ENCODE assay signal across 8 cellular contexts in the genomic region with DNA sequence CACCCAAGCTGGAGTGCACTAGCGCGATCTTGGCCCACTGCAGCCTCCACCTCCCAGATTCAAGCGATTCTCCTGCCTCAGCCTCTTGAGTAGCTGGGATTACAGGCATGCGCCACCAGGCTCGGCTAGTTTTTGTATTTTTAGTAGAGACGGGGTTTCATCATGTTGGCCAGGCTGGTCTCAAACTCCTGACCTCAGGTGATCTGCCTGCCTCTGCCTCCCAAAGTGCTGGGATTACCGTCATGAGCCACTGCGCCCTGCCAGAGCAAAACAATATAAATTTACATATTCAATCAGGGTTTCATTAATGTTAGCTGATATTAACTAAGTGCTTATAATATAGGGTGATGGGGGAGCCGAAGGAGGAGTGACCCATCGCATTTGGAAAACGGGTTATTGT. TPM values are rescaled to one million over a fixed set of nuclear protein-coding genes. Genes with fewer than 3 reads are reported as not detected.
DNase-seq lines count a peak whose midpoint lies in the region; FAIRE-seq and TF ChIP-seq lines count a peak whose summit lies in the region.
"Not testable (repeated sequence)": the region's sequence is repeated elsewhere in the genome, so short reads cannot be mapped to it uniquely, and the experiment has no call there.

No MANE protein-coding gene starts in this region.

- not testable (repeated sequence) for DNase-seq in A673 (ENCODE audit: low spot score); adrenal gland; H1 (ENCODE audit: low read depth in 1 of 2, low spot score in 2 of 2); right atrium auricular region (ENCODE audit: low spot score); mesenchymal stem cell; prostate gland (ENCODE audit: low spot score); thyroid gland

- not testable (repeated sequence) for H4K91ac ChIP-seq in H1 (replicated peaks; ENCODE audit: insufficient read length, low read length)
- peak overlapping the region; percentile 55 for H4K91ac ChIP-seq in mesenchymal stem cell (ENCODE audit: low read length)

- intact Hi-C loops in A673 (cut with micrococcal nuclease; ENCODE audit: unreplicated experiment); prostate gland (cut with DNase I); thyroid gland (cut with DNase I): not testable (repeated sequence)
- intact Hi-C loops in adrenal gland (cut with DNase I) = loop anchor here in 1 of 2 donors (10.0 kb wide), 1 partner anchor 193 kb away; no protein-coding TSS in a partner anchor

- H3K4me3 ChIP-seq in A673 (ENCODE audit: low read depth, low read length, poor library complexity, severe bottlenecking); HUES64 (ENCODE audit: low read length); H1 (ENCODE audit: extremely low read depth in 1 of 4, insufficient read depth in 2 of 4, low read depth in 3 of 4, low read length in 4 of 4); right atrium auricular region; mesenchymal stem cell (ENCODE audit: insufficient read depth in 1 of 2, low read depth in 1 of 2, low read length in 2 of 2); prostate gland; thyroid gland (replicated peaks in 1 of 3): not testable (repeated sequence)
- peak overlapping the region in 1 of 4 donors; percentile 1 for H3K4me3 ChIP-seq in adrenal gland

- H3K9ac ChIP-seq in HUES64 (ENCODE audit: low read depth, low read length) (peak overlapping the region; percentile 68; the same call in 1 of the 2 replicates), mesenchymal stem cell (ENCODE audit: low read length) (peak overlapping the region; percentile 55)
- H3K9ac ChIP-seq in H1 (replicated peaks in 1 of 4; ENCODE audit: extremely low read depth in 1 of 4, low read depth in 3 of 4, low read length in 3 of 4) = not testable (repeated sequence)

- not testable (repeated sequence) for TF ChIP-seq POLR2A in adrenal gland (IDR thresholded peaks at IDR 0.05); H1 (IDR thresholded peaks at IDR 0.05; ENCODE audit: control extremely low read depth in 1 of 2, low read depth in 2 of 2, low read length in 2 of 2); prostate gland (IDR thresholded peaks at IDR 0.05); thyroid gland (IDR thresholded peaks at IDR 0.05)

- peaks cover 75% of the 10 kb centered on the region for H3K4me1 ChIP-seq in A673 (ENCODE audit: insufficient read depth, low read length, poor library complexity, severe bottlenecking)
- peaks cover 44% of the 10 kb centered on the region for H3K4me1 ChIP-seq in HUES64 (ENCODE audit: insufficient read depth, low read length)
- peaks cover 21 to 54% of the 10 kb centered on the region in 2 donors for H3K4me1 ChIP-seq in adrenal gland (replicated peaks in 1 of 2)
- peaks cover 14 to 32% (median 26%) of the 10 kb centered on the region in 4 experiments for H3K4me1 ChIP-seq in H1 (replicated peaks in 1 of 4; ENCODE audit: control insufficient read depth in 3 of 4, insufficient read depth in 4 of 4, low read length in 3 of 4)
- peaks cover 0 to 37% of the 10 kb centered on the region in 2 donors for H3K4me1 ChIP-seq in right atrium auricular region
- peaks cover 13% of the 10 kb centered on the region for H3K4me1 ChIP-seq in mesenchymal stem cell (ENCODE audit: control insufficient read depth, insufficient read depth, low read depth, low read length)
- H3K4me1 ChIP-seq in prostate gland (replicated peaks) = not testable (repeated sequence)
- peaks cover 11 to 38% of the 10 kb centered on the region in 2 donors for H3K4me1 ChIP-seq in thyroid gland

- H2BK120ac ChIP-seq in H1 (replicated peaks; ENCODE audit: low read depth, low read length) = not testable (repeated sequence)
- peak overlapping the region; percentile 93 for H2BK120ac ChIP-seq in mesenchymal stem cell (ENCODE audit: low read depth, low read length)

- TF ChIP-seq CTCF in A673 (conservative IDR thresholded peaks at IDR 0.05; ENCODE audit: low read depth, low read length); adrenal gland (IDR thresholded peaks at IDR 0.05); H1 (IDR thresholded peaks at IDR 0.05; ENCODE audit: control extremely low read depth in 1 of 3, insufficient read depth in 1 of 3, low read depth in 1 of 3, low read length in 3 of 3); right atrium auricular region (IDR thresholded peaks at IDR 0.05); prostate gland (IDR thresholded peaks at IDR 0.05); thyroid gland (IDR thresholded peaks at IDR 0.05): not testable (repeated sequence)

- peak overlapping the region; percentile 94; the same call in 1 of the 2 replicates for H2BK5ac ChIP-seq in H1 (ENCODE audit: low read depth, low read length)
- not testable (repeated sequence) for H2BK5ac ChIP-seq in mesenchymal stem cell (ENCODE audit: low read depth, low read length, poor library complexity, severe bottlenecking)

- H4K5ac ChIP-seq in H1 (ENCODE audit: insufficient read length, low read depth, low read length) = not testable (repeated sequence)

- not testable (repeated sequence) for H3K79me1 ChIP-seq in H1 (ENCODE audit: low read depth, low read length)
- peaks cover 13% of the 10 kb centered on the region for H3K79me1 ChIP-seq in mesenchymal stem cell (replicated peaks; ENCODE audit: low read length, poor library complexity, severe bottlenecking)

- H3K27ac ChIP-seq in A673 (ENCODE audit: low read depth, low read length, poor library complexity, severe bottlenecking) (peak overlapping the region; percentile 84), HUES64 (ENCODE audit: low read depth, low read length) (peak overlapping the region; percentile 85), adrenal gland (peak overlapping the region; percentile 81 to 93 (median 91)), H1 (ENCODE audit: low read depth, low read length) (peak overlapping the region; percentile 70; the same call in 1 of the 2 replicates), right atrium auricular region (peak overlapping the region; percentile 76 to 91), mesenchymal stem cell (ENCODE audit: low read length, poor library complexity, severe bottlenecking) (peak overlapping the region; percentile 65), prostate gland (peak overlapping the region; percentile 43 to 46), thyroid gland (peak overlapping the region; percentile 84 to 97 (median 88))

- H3K4me2 ChIP-seq in H1 (ENCODE audit: insufficient read depth in 1 of 2, low read depth in 2 of 2, low read length in 2 of 2) = 0 out of 4 replicates have a peak overlapping the region, but pooled peaks of 1 of the 2 experiments have one; percentile 1
- H3K4me2 ChIP-seq in mesenchymal stem cell (ENCODE audit: low read length, poor library complexity, severe bottlenecking) = not testable (repeated sequence)

- H3K4ac ChIP-seq in H1 (replicated peaks; ENCODE audit: insufficient read length, low read depth, low read length) = not testable (repeated sequence)
- peak overlapping the region; percentile 75 to 96 for H3K4ac ChIP-seq in mesenchymal stem cell (ENCODE audit: low read depth in 1 of 2, low read length in 2 of 2)

- H2BK15ac ChIP-seq in H1 (ENCODE audit: low read length); mesenchymal stem cell (ENCODE audit: low read depth, poor library complexity, severe bottlenecking): not testable (repeated sequence)

- not testable (repeated sequence) for BruUV-seq in A673 (replicated peaks; lab: Mats Ljungman, UMichigan)

- POLR2A ChIA-PET in A673 (lab: Charles Lee; ENCODE audit: low non-redundant PET) = not testable (repeated sequence)
- POLR2A ChIA-PET in H1 (lab: Charles Lee; ENCODE audit: partially characterized antibody) = interaction anchor here (0.6 to 1.9 kb wide), 7 partner anchors 9 to 262 kb away, joined by 3 to 7 read pairs (median 3); no protein-coding TSS in a partner anchor

- not testable (repeated sequence) for H3K79me2 ChIP-seq in H1 (ENCODE audit: control insufficient read depth in 1 of 2, insufficient read depth in 2 of 2, low read length in 2 of 2)

- H3K23me2 ChIP-seq in H1 (ENCODE audit: low read depth, low read length) = not testable (repeated sequence)

- not testable (repeated sequence) for H2AFZ ChIP-seq in H1 (ENCODE audit: low read length); mesenchymal stem cell (ENCODE audit: low read depth, low read length)

- CTCF ChIA-PET in A673 (lab: Charles Lee) = not testable (repeated sequence)
- CTCF ChIA-PET in H1 (lab: Charles Lee; ENCODE audit: partially characterized antibody) = interaction anchor here (1.0 to 1.7 kb wide), 4 partner anchors 18 to 188 kb away, joined by 3 to 6 read pairs (median 4); no protein-coding TSS in a partner anchor

- not testable (repeated sequence) for H3K27me3 ChIP-seq in A673 (replicated peaks; ENCODE audit: insufficient read depth, low read depth, low read length, poor library complexity); HUES64 (ENCODE audit: insufficient read depth, low read length); adrenal gland; H1 (replicated peaks in 1 of 4; ENCODE audit: control insufficient read depth in 3 of 4, extremely low read depth in 1 of 4, insufficient read depth in 3 of 4, low read length in 3 of 4); right atrium auricular region; mesenchymal stem cell (ENCODE audit: control insufficient read depth in 1 of 2, insufficient read depth in 1 of 2, low read length in 2 of 2); prostate gland (replicated peaks; ENCODE audit: insufficient read depth); thyroid gland

- not testable (repeated sequence) for H2BK12ac ChIP-seq in H1 (ENCODE audit: low read depth, low read length)
- peak overlapping the region; percentile 60 to 94 for H2BK12ac ChIP-seq in mesenchymal stem cell (ENCODE audit: low read length in 2 of 2)

- not testable (repeated sequence) for H4K20me1 ChIP-seq in H1 (replicated peaks in 1 of 2; ENCODE audit: control insufficient read depth in 1 of 2, insufficient read depth in 2 of 2, low read length in 2 of 2)

- TF ChIP-seq EP300 in H1 (IDR thresholded peaks at IDR 0.05; ENCODE audit: borderline replicate concordance in 1 of 2, low read depth in 2 of 2, low read length in 2 of 2) = not testable (repeated sequence)

- not testable (repeated sequence) for H3K18ac ChIP-seq in H1 (ENCODE audit: extremely low read depth, low read length)
- peak overlapping the region; percentile 74 to 95 for H3K18ac ChIP-seq in mesenchymal stem cell (ENCODE audit: low read depth in 1 of 2, low read length in 2 of 2)

- FAIRE-seq in H1 (lab: Jason Lieb, UNC) = not testable (repeated sequence)

- H3K14ac ChIP-seq in H1 (ENCODE audit: insufficient read length); mesenchymal stem cell (ENCODE audit: low read length in 2 of 2): not testable (repeated sequence)

- TF ChIP-seq RAD21 in H1 (IDR thresholded peaks at IDR 0.05 in 1 of 2, conservative IDR thresholded peaks at IDR 0.05 in 1 of 2; ENCODE audit: low read depth in 2 of 2, low read length in 2 of 2) = not testable (repeated sequence)

- not testable (repeated sequence) for H3K23ac ChIP-seq in H1 (ENCODE audit: insufficient read length); mesenchymal stem cell (ENCODE audit: low read length in 2 of 2)

- not testable (repeated sequence) for H3K9me3 ChIP-seq in A673 (ENCODE audit: low read depth, low read length, poor library complexity, severe bottlenecking); HUES64 (ENCODE audit: insufficient read depth, low read depth, low read length); adrenal gland (replicated peaks in 1 of 3); H1 (ENCODE audit: insufficient read depth in 2 of 2, low read depth in 1 of 2, low read length in 1 of 2); right atrium auricular region; mesenchymal stem cell (ENCODE audit: control insufficient read depth, low read length); prostate gland; thyroid gland

- H4K8ac ChIP-seq in H1 (ENCODE audit: extremely low read depth, insufficient read depth, low read length) = not testable (repeated sequence)
- peak overlapping the region; percentile 33 for H4K8ac ChIP-seq in mesenchymal stem cell (ENCODE audit: low read length)

- not testable (repeated sequence) for H2BK20ac ChIP-seq in H1 (ENCODE audit: low read length)

- H2AK5ac ChIP-seq in H1 (ENCODE audit: low read depth, low read length) = not testable (repeated sequence)
- peak overlapping the region; percentile 37 for H2AK5ac ChIP-seq in mesenchymal stem cell (ENCODE audit: low read length, severe bottlenecking)

- 71% methylated on average over 11 of the region's 11 CpGs for WGBS in HUES64
- 71 to 75% (median 73%) methylated on average over 11 of the region's 11 CpGs for WGBS in adrenal gland, 4 donors
- WGBS in H1 (ENCODE audit: extremely low coverage in 1 of 2, insufficient coverage in 1 of 2, insufficient read length in 1 of 2, insufficient replicate concordance in 2 of 2, low coverage in 1 of 2, low lambda C conversion rate in 2 of 2, missing lambda C conversion rate in 1 of 2), 2 experiments = 74% methylated on average over 11 of the region's 11 CpGs; no CpG with 5 or more reads in 1 of the 2 experiments
- 55% methylated on average over 9 of the region's 11 CpGs for WGBS in mesenchymal stem cell
- WGBS in prostate gland = 94% methylated on average over 11 of the region's 11 CpGs
- 89 to 90% methylated on average over 11 of the region's 11 CpGs for WGBS in thyroid gland, 2 donors

- H3K56ac ChIP-seq in H1 (replicated peaks; ENCODE audit: insufficient read length, low read depth, low read length) = not testable (repeated sequence)

- H3K36me3 ChIP-seq in A673 (ENCODE audit: insufficient read depth, low read length, poor library complexity, severe bottlenecking); HUES64 (ENCODE audit: insufficient read depth, low read length); adrenal gland (replicated peaks in 1 of 2); H1 (ENCODE audit: control insufficient read depth in 2 of 4, insufficient read depth in 4 of 4, low read length in 3 of 4); right atrium auricular region; mesenchymal stem cell (ENCODE audit: control insufficient read depth in 1 of 2, insufficient read depth in 2 of 2, low read depth in 1 of 2, low read length in 2 of 2); prostate gland; thyroid gland: not testable (repeated sequence)

RNA-seq across cellular contexts. Expression of a gene that starts 37.4 kb away (rescaled TPM):
- total RNA-seq in A673 (2021) (35.5 and 35.6 TPM in 2 replicates), adrenal gland (10 to 100 TPM; 23.8 to 66.1 (median 37.8) TPM), right atrium auricular region (10 to 100 TPM; 19.9 to 33.7 TPM), prostate gland (10 to 100 TPM in 1 of 2 donors, 1 to 10 TPM in 1; 7.5 to 11.5 TPM), thyroid gland (10 to 100 TPM; 11.7 to 32.8 (median 18.6) TPM)
- 64.4 TPM for polyA plus RNA-seq in HUES64 (2013, experiment 1 of 2)
- 80.8 TPM for polyA plus RNA-seq in HUES64 (2013, experiment 2 of 2)
- polyA plus RNA-seq in adrenal gland (10 to 100 TPM; 17.8 to 23.8 (median 18.4) TPM), H1 (2011; rRNA removed) (59.1 and 80.0 TPM in 2 replicates)
- total RNA-seq in H1 (2021; fragmentation: NEBNext Ultra II Directional; extraction: Animal tissue kit (Norgen Biotek cat#: 25700)) = 98.2 and 113 TPM in 2 replicates
- polyA plus RNA-seq in H1 (2011; cell fraction: cytosol; rRNA removed) = 30.4 TPM
- 77.2 TPM for polyA plus RNA-seq in H1 (2011; cell fraction: nucleus; rRNA removed)
- polyA plus RNA-seq in H1 (2012, experiment 1 of 2) = 48.8 to 66.0 TPM (median 56.2 TPM) in 4 replicates
- polyA plus RNA-seq in H1 (2012, experiment 2 of 2) = 30.7 TPM
- 97.0 TPM for polyA plus RNA-seq in H1 (2013, experiment 1 of 2)
- polyA plus RNA-seq in H1 (2013, experiment 2 of 2) = 102 TPM
- 78.2 and 94.7 TPM in 2 replicates for polyA minus RNA-seq in H1 (2011; rRNA and poly(A)+ RNA removed)
- polyA minus RNA-seq in H1 (2011; cell fraction: cytosol; rRNA and poly(A)+ RNA removed) = 44.6 TPM
- polyA minus RNA-seq in H1 (2011; cell fraction: nucleus; rRNA and poly(A)+ RNA removed) = 95.5 TPM
- 98.3 TPM for polyA plus RNA-seq in mesenchymal stem cell (2013, experiment 1 of 2)
- polyA plus RNA-seq in mesenchymal stem cell (2013, experiment 2 of 2) = 95.2 TPM
